In the genomic region with DNA sequence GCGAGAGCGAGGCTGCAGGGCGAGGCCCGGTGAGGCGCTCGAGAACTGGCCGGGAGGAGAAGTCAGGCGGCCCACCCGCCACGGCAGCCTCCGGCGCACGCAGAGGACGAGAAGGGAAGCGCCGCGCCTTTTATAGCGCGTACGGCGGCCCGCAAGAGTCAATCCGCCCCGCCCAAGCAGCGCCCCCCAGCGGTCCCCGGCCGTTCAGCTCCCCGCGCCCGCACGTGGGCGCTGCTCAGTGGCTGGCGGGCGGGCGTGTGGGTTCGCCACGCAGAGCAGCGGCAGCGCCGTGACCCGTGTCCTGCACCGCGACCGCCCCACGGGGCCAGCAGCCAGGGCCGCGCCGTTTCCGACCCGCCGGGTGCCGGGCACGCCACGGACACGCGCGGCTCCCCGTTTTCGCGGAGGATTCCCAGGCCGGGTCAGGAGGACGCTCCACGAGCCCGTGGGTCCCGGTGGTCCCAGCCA, we compare ENCODE assay signal across 8 cellular contexts. TPM values are rescaled to one million over a fixed set of nuclear protein-coding genes. Genes with fewer than 3 reads are reported as not detected.
DNase-seq lines count a peak whose midpoint lies in the region; ATAC-seq, FAIRE-seq and TF ChIP-seq lines count a peak whose summit lies in the region.

No MANE protein-coding gene starts in this region.

- peak; percentile 100 for TF ChIP-seq POLR2A in GM18505 (IDR thresholded peaks at IDR 0.05; ENCODE audit: borderline replicate concordance, extremely low read depth, insufficient read depth, insufficient read length)

- DNase-seq in NCI-H2171 treated with DMSO at 0.1 percent for 48 hours (lab: John Stamatoyannopoulos, UW) (peak; percentile 83), activated B cell treated with CpG ODN at 0.5 μM for 24 hours (peak; percentile 97), caudate nucleus (lab: John Stamatoyannopoulos, UW) (peak in 59 of 61 donors; percentile 30 to 91 (median 78)), kidney (peak; percentile 97)
- DNase-seq in stimulated activated CD4-positive, alpha-beta T cell treated with anti-CD3 and anti-CD28 coated beads, Interleukin-12 subunit alpha, Interleukin-12 subunit beta, amount 100 ng/mL, for 48 hours (ENCODE audit: low read depth in 2 of 3, low spot score in 1 of 3) = peak; percentile 85 to 93 (median 88)

- POLR2A ChIA-PET in activated B cell treated with CpG ODN at 0.5 μM for 24 hours (lab: Charles Lee) = interaction anchor here (0.5 to 6.5 kb wide), 32 partner anchors 9 to 598 kb away, joined by 3 to 132 read pairs (median 4); a partner anchor contains a TSS

- no peaks in the 10 kb centered on the region for H3K27me3 Mint-ChIP-seq in activated B cell treated with CpG ODN at 0.5 μM for 24 hours

- CTCF ChIA-PET in activated B cell treated with CpG ODN at 0.5 μM for 24 hours (lab: Charles Lee) = interaction anchor here (1.0 to 4.0 kb wide), 5 partner anchors 14 to 32 kb away, joined by 3 to 22 read pairs (median 3); a partner anchor contains a TSS

- no peaks in the 10 kb centered on the region for H3K9me3 ChIP-seq in kidney (ENCODE audit: control insufficient read depth in 1 of 2, low read length in 2 of 2)

- TF ChIP-seq CTCF in 22Rv1 (IDR thresholded peaks at IDR 0.05) (peak; percentile 96), activated B cell treated with CpG ODN at 0.5 μM for 24 hours (IDR thresholded peaks at IDR 0.05) (peak; percentile 51), kidney (IDR thresholded peaks at IDR 0.05; ENCODE audit: borderline replicate concordance, extremely low read depth, insufficient read depth) (peak; percentile 84)

- no peak for FAIRE-seq in kidney (lab: Jason Lieb, UNC)

- H3K9me3 Mint-ChIP-seq in activated B cell treated with CpG ODN at 0.5 μM for 24 hours = no peaks in the 10 kb centered on the region

- H3K27ac Mint-ChIP-seq in activated B cell treated with CpG ODN at 0.5 μM for 24 hours = peak overlapping the region; percentile 66

- peaks cover 11 to 32% of the 10 kb centered on the region in 2 donors for H3K36me3 ChIP-seq in kidney (ENCODE audit: control insufficient read depth in 1 of 2, insufficient read depth in 2 of 2, low read length in 2 of 2)

- intact Hi-C loops in activated B cell treated with CpG ODN at 0.5 μM for 24 hours (cut with micrococcal nuclease) = loop anchor here (1.0 to 5.0 kb wide), 5 partner anchors 14 to 41 kb away; a partner anchor contains a TSS
- intact Hi-C loops in kidney (cut with DNase I) = no loop called here

- peaks cover 39% of the 10 kb centered on the region for H3K4me1 Mint-ChIP-seq in activated B cell treated with CpG ODN at 0.5 μM for 24 hours

- peak overlapping the region; percentile 98 for H3K9ac ChIP-seq in kidney (ENCODE audit: low read length in 2 of 2)

- H3K36me3 Mint-ChIP-seq in activated B cell treated with CpG ODN at 0.5 μM for 24 hours (ENCODE audit: low read depth) = peaks cover 44% of the 10 kb centered on the region

- ATAC-seq in GM18505 (IDR thresholded peaks at IDR 0.05; ENCODE audit: unreplicated experiment) = peak; percentile 67
- ATAC-seq in HG03025 (IDR thresholded peaks at IDR 0.05; ENCODE audit: low FRiP score, unreplicated experiment) = peak; percentile 45
- peak; percentile 80 for ATAC-seq in activated B cell treated with CpG ODN at 0.5 μM for 24 hours (ENCODE audit: low read depth)

- H3K27ac ChIP-seq in 22Rv1 (peak overlapping the region; percentile 85), caudate nucleus (ENCODE audit: low read depth, low read length) (peak overlapping the region; percentile 16), kidney (ENCODE audit: low read depth in 2 of 2, low read length in 2 of 2) (peak overlapping the region; percentile 13 to 43)

- H3K4me3 Mint-ChIP-seq in activated B cell treated with CpG ODN at 0.5 μM for 24 hours = peak overlapping the region; percentile 95

- H3K4me1 ChIP-seq in kidney (ENCODE audit: control insufficient read depth in 1 of 2, insufficient read depth in 1 of 2, low read depth in 1 of 2, low read length in 2 of 2) = peaks cover 10 to 28% of the 10 kb centered on the region in 2 donors

- H3K4me3 ChIP-seq in kidney (ENCODE audit: low read length in 2 of 2) = peak overlapping the region; percentile 98

RNA-seq across cellular contexts. Expression of a gene that starts 14.6 kb away (rescaled TPM):
- total RNA-seq in activated B cell treated with CpG ODN at 0.5 μM for 24 hours (13.7 and 15.9 TPM in 2 replicates), kidney (8.4 TPM)
- polyA plus RNA-seq in kidney (ENCODE audit: insufficient read depth, low read depth, low replicate concordance) = 3.9 TPM

RNA-seq across cellular contexts. Expression of a gene that starts 15.7 kb away (rescaled TPM):
- total RNA-seq in activated B cell treated with CpG ODN at 0.5 μM for 24 hours = 1.5 and 2.2 TPM in 2 replicates
- 7.5 TPM for total RNA-seq in kidney
- polyA plus RNA-seq in kidney (ENCODE audit: insufficient read depth, low read depth, low replicate concordance) = 22.6 TPM

RNA-seq across cellular contexts. Expression of a gene that starts 20.2 kb away (rescaled TPM):
- total RNA-seq in activated B cell treated with CpG ODN at 0.5 μM for 24 hours (not detected in 2 replicates), kidney (16.0 TPM)
- not detected for polyA plus RNA-seq in kidney (ENCODE audit: insufficient read depth, low read depth, low replicate concordance)

RNA-seq across cellular contexts. Expression of a gene that starts 29.9 kb away (rescaled TPM):
- 5.3 and 6.9 TPM in 2 replicates for total RNA-seq in activated B cell treated with CpG ODN at 0.5 μM for 24 hours
- not detected for total RNA-seq in kidney
- not detected for polyA plus RNA-seq in kidney (ENCODE audit: insufficient read depth, low read depth, low replicate concordance)

RNA-seq across cellular contexts. Expression of a gene that starts 36.2 kb away (rescaled TPM):
- total RNA-seq in activated B cell treated with CpG ODN at 0.5 μM for 24 hours = not detected in 2 replicates
- total RNA-seq in kidney = not detected
- polyA plus RNA-seq in kidney (ENCODE audit: insufficient read depth, low read depth, low replicate concordance) = not detected

Comparison
In these comparisons a context has a peak if more than half of its experiments do, and no peak if none do; other contexts are left out.
1. Peak in every context shown above with its lines: DNase-seq, ATAC-seq, H3K4me3 ChIP-seq and H3K27ac ChIP-seq.
2. H3K27ac ChIP-seq: peak in every context shown above with its lines; median percentile 85 in 22Rv1; 28 in kidney; 16 in caudate nucleus.
3. RNA of a gene that starts 20.2 kb away (total RNA-seq): 16.0 TPM in kidney (single experiment); not detected in activated B cell treated with CpG ODN at 0.5 μM for 24 hours; every median in the first group is over 10 times any median in the second.